ENCODE assay signal across 5 cellular contexts in genomic region chr11:30045144-30045543, GRCh38.
"Had no signal": no experiment of that assay in that cellular context is flagged by ENCODE, and none has a peak within 500 bp of the region (broad histone marks: within the 10 kb centered on the region; RNA-seq: fewer than 3 reads in every experiment).

No MANE protein-coding gene starts in this region.

- H3K27ac Mint-ChIP-seq: GM23338, H9, IgD-negative memory B cell had no signal

- DNase-seq: H9, HCEC 1CT, KBM-7 had no signal

- H3K4me1 Mint-ChIP-seq: IgD-negative memory B cell had no signal

- H3K9me3 Mint-ChIP-seq: GM23338, H9 had no signal

- ATAC-seq: GM23338 had no signal

- H3K4me3 Mint-ChIP-seq: GM23338, H9, IgD-negative memory B cell had no signal

- H3K4me3 ChIP-seq: GM23338 had no signal

- H3K36me3 Mint-ChIP-seq: IgD-negative memory B cell had no signal

- H3K27me3 Mint-ChIP-seq: IgD-negative memory B cell had no signal
